Comparison of ENCODE assay signal across 2 cellular contexts in genomic region chr19:1989513-1990229, GRCh38.
TF ChIP-seq lines count a peak whose summit lies in the region.

No MANE protein-coding gene starts in this region.

TF ChIP-seq in HEK293, 187 proteins besides CTCF, POLR2A, EP300 and RAD21:
- TF ChIP-seq ZNF704 (tag by site-specific recombination; IDR thresholded peaks at IDR 0.05) = no peak
- TF ChIP-seq ZNF600 (tag by site-specific recombination; IDR thresholded peaks at IDR 0.05) = 0 out of 2 replicates have a peak, but pooled peaks have one; percentile 28
- TF ChIP-seq HIC1 (tag by site-specific recombination; IDR thresholded peaks at IDR 0.05) = peak; percentile 62; the same call in 1 of the 2 replicates
TF ChIP-seq in HEK293: peak in this region for 2.

TF ChIP-seq in GM12878, 131 proteins besides CTCF, POLR2A, EP300 and RAD21:
- TF ChIP-seq POLR2AphosphoS2 (IDR thresholded peaks at IDR 0.05; ENCODE audit: low read depth, low read length) (peak; percentile 54; the same call in 1 of the 2 replicates), IRF3 (IDR thresholded peaks at IDR 0.05) (no peak)
